21 cellular contexts compared by ENCODE assay signal in genomic region chr15:83581381-83581780, GRCh38.
"Had no signal": no experiment of that assay in that cellular context is flagged by ENCODE, and none has a peak within 500 bp of the region (broad histone marks: within the 10 kb centered on the region; RNA-seq: fewer than 3 reads in every experiment).

No MANE protein-coding gene starts in this region.

- H3K4me3 ChIP-seq: body of pancreas, left lung had no signal

- H3K27ac Mint-ChIP-seq: activated CD4-positive, alpha-beta T cell treated with anti-CD3 and anti-CD28 coated beads for 36 hours; activated naive CD4-positive, alpha-beta T cell treated with anti-CD3 and anti-CD28 coated beads, Interleukin-2, amount 50 U/mL, for 72 hours; activated T-helper 1 cell treated with anti-CD3 and anti-CD28 coated beads, Interleukin-12 subunit alpha, Interleukin-12 subunit beta, Interleukin-2, Interleukin-4 antibody, amounts not matched to agents 30 ng/mL and 10 ng/mL and 1 ng/mL, durations not matched to agents 14 hours and 24 hours and 36 hours; endodermal cell; progenitor cell of endocrine pancreas; WTC11 had no signal

- H3K4me3 Mint-ChIP-seq: activated CD4-positive, alpha-beta T cell treated with anti-CD3 and anti-CD28 coated beads for 36 hours; activated T-helper 1 cell treated with anti-CD3 and anti-CD28 coated beads, Interleukin-12 subunit alpha, Interleukin-12 subunit beta, Interleukin-2, Interleukin-4 antibody, amounts not matched to agents 30 ng/mL and 10 ng/mL and 1 ng/mL, durations not matched to agents 14 hours and 24 hours and 36 hours; endodermal cell; WTC11 had no signal

- H3K36me3 Mint-ChIP-seq: activated naive CD4-positive, alpha-beta T cell treated with anti-CD3 and anti-CD28 coated beads, Interleukin-2, amount 50 U/mL, for 72 hours; WTC11 had no signal

- H3K4me1 Mint-ChIP-seq: activated CD4-positive, alpha-beta T cell treated with anti-CD3 and anti-CD28 coated beads for 36 hours; endodermal cell had no signal

- H3K27ac ChIP-seq: body of pancreas, left lung had no signal

- DNase-seq: activated CD4-positive, alpha-beta T cell treated with anti-CD3 and anti-CD28 coated beads for 36 hours; activated CD4-positive, alpha-beta T cell treated with anti-CD3 and anti-CD28 coated beads, Interleukin-2, amount 50 U/mL, for 48 hours; activated gamma-delta T cell treated with Interleukin-2 at 50 U/mL for 16 hours; amniotic stem cell; body of pancreas; caudate nucleus; endodermal cell; head of caudate nucleus; kidney; left lung; midbrain; occipital lobe; stimulated activated CD4-positive, alpha-beta T cell treated with anti-CD3 and anti-CD28 coated beads, Interleukin-12 subunit alpha, Interleukin-12 subunit beta, amount 100 ng/mL, for 4 hours; stimulated activated CD4-positive, alpha-beta T cell treated with anti-CD3 and anti-CD28 coated beads, Interleukin-1b, Interleukin-23, amount 100 ng/mL, for 48 hours; stimulated activated CD8-positive, alpha-beta memory T cell treated with anti-CD3 and anti-CD28 coated beads, Interleukin-4, amount 100 ng/mL, for 48 hours; stimulated activated naive CD4-positive, alpha-beta T cell; T-helper 2 cell had no signal

- H3K36me3 ChIP-seq: left lung had no signal

- H3K27me3 ChIP-seq: body of pancreas, left lung had no signal

- H3K9me3 ChIP-seq: body of pancreas, left lung had no signal

- ATAC-seq: activated CD4-positive, alpha-beta T cell treated with anti-CD3 and anti-CD28 coated beads for 36 hours; activated naive CD4-positive, alpha-beta T cell treated with anti-CD3 and anti-CD28 coated beads, Interleukin-2, amount 50 U/mL, for 72 hours; body of pancreas; left lung; WTC11 had no signal

- H3K27me3 Mint-ChIP-seq: activated CD4-positive, alpha-beta T cell treated with anti-CD3 and anti-CD28 coated beads for 36 hours; progenitor cell of endocrine pancreas had no signal

- H3K4me1 ChIP-seq: left lung had no signal
